In the genomic region with DNA sequence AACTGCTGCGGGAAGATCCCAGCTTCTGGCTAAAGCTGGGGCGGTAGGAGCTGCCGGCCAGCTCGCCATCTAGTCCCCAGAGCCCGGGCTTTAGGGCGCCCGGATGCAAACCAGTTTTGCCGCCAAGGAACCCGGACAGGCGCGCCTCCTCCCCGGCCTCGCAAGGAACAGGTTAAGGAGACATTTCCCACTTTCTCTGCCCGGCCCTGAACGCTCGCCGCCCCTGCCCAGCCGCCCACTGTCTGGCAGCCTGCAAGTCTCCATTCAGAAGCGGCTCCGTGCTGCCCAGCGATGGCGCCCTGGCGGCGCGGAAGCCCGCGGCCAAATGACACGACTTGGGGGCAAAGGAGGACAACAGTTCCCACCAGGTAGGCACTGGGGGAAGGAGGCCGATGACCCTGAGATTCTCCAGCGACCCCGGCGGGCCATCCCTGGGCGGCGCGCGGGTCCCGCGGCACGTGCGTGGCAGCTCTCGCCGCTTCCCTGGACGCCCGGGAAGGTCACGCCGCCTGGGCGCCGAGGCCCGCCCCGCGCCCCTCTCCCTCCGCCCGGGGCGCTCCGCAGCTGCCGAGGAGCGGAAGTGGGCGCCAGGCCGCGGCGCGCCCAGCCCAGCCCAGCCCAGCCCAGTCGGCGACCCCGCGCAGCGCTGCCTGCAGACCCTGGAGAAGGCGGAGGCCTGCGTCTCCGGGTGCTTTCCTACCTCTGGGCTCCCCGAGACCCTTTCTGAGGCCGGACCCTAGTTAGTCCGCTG, we compare ENCODE assay signal across 8 cellular contexts. TPM values are rescaled to one million over a fixed set of nuclear protein-coding genes. Genes with fewer than 3 reads are reported as not detected.
A peak's percentile ranks its signal among the peaks of the same experiment; 100 is the strongest.
DNase-seq lines count a peak whose midpoint lies in the region; FAIRE-seq and TF ChIP-seq lines count a peak whose summit lies in the region.

No MANE protein-coding gene starts in this region.

- H3K27me3 Mint-ChIP-seq in stimulated activated naive CD8-positive, alpha-beta T cell treated with anti-CD3 and anti-CD28 coated beads, Interleukin-15, Interleukin-2, amounts not matched to agents 100 ng/mL and 50 ng/mL, for 24 hours: peaks cover 29% of the 10 kb centered on the region

- TF ChIP-seq CTCF in HFF-Myc (IDR thresholded peaks at IDR 0.05; ENCODE audit: low read depth, low read length, missing control alignments) (no peak), keratinocyte (optimal IDR thresholded peaks at IDR 0.05 in 1 of 3, IDR thresholded peaks at IDR 0.05 in 1 of 3, conservative IDR thresholded peaks at IDR 0.05 in 1 of 3; ENCODE audit: extremely low read depth in 1 of 3, insufficient read depth in 2 of 3, low read length in 3 of 3) (no peak)

- in situ Hi-C loops in T47D (cut with HindIII; ENCODE audit: low pct_unique_long_range_greater_than_20kb, low sequenced_read_pairs): no loop called here

- peaks cover 13% of the 10 kb centered on the region for H3K4me1 ChIP-seq in keratinocyte (ENCODE audit: control insufficient read depth, extremely low read depth, insufficient read depth, low read length)

- H3K27ac Mint-ChIP-seq in stimulated activated naive CD8-positive, alpha-beta T cell treated with anti-CD3 and anti-CD28 coated beads, Interleukin-15, Interleukin-2, amounts not matched to agents 100 ng/mL and 50 ng/mL, for 24 hours: no peak overlapping the region

- H3K4me3 ChIP-seq in HFF-Myc (replicated peaks; ENCODE audit: low read depth, low read length): peak overlapping the region; percentile 57
- peak overlapping the region; percentile 49 to 75 (median 54) for H3K4me3 ChIP-seq in keratinocyte (ENCODE audit: control insufficient read depth in 2 of 3, extremely low read depth in 1 of 3, insufficient read depth in 2 of 3, low read depth in 1 of 3, low read length in 3 of 3)

- H3K4me1 Mint-ChIP-seq in stimulated activated naive CD8-positive, alpha-beta T cell treated with anti-CD3 and anti-CD28 coated beads, Interleukin-15, Interleukin-2, amounts not matched to agents 100 ng/mL and 50 ng/mL, for 24 hours (ENCODE audit: low read depth): peaks cover 23% of the 10 kb centered on the region

- peak overlapping the region; percentile 75 for H3K27ac ChIP-seq in keratinocyte (ENCODE audit: control insufficient read depth, insufficient read depth, low read length)

- no peak for FAIRE-seq in keratinocyte (lab: Jason Lieb, UNC)

- DNase-seq in activated CD4-positive, alpha-beta T cell treated with anti-CD3 and anti-CD28 coated beads for 48 hours: peak; percentile 15
- no peak for DNase-seq in activated CD4-positive, alpha-beta T cell treated with anti-CD3 and anti-CD28 coated beads for 1 hour
- DNase-seq in HFF-Myc (ENCODE audit: extremely low read depth, low read depth) (no peak), NCI-H2171 (lab: John Stamatoyannopoulos, UW) (peak; percentile 36), T47D (ENCODE audit: low read depth in 1 of 2, low spot score in 1 of 2) (peak; percentile 42 to 49), keratinocyte (ENCODE audit: low read depth, low spot score) (no peak)
- no peak for DNase-seq in stimulated activated CD4-positive, alpha-beta T cell treated with anti-CD3 and anti-CD28 coated beads, Interleukin-4, amount 100 ng/mL, for 1 hour

- peak overlapping the region; percentile 74 for H3K4me3 Mint-ChIP-seq in stimulated activated naive CD8-positive, alpha-beta T cell treated with anti-CD3 and anti-CD28 coated beads, Interleukin-15, Interleukin-2, amounts not matched to agents 100 ng/mL and 50 ng/mL, for 24 hours

- no peaks in the 10 kb centered on the region for H3K9me3 ChIP-seq in keratinocyte (ENCODE audit: control insufficient read depth, low read depth, low read length)

- dilution Hi-C loops in keratinocyte (cut with MboI; ENCODE audit: extremely low pct_ligation_motif_present, low sequenced_read_pairs): no loop called here

- H3K79me2 ChIP-seq in keratinocyte (ENCODE audit: control insufficient read depth, insufficient read depth, low read length): no peaks in the 10 kb centered on the region

- no peaks in the 10 kb centered on the region for H3K27me3 ChIP-seq in keratinocyte (ENCODE audit: control insufficient read depth, extremely low read depth, insufficient read depth, low read length)

- H3K36me3 Mint-ChIP-seq in stimulated activated naive CD8-positive, alpha-beta T cell treated with anti-CD3 and anti-CD28 coated beads, Interleukin-15, Interleukin-2, amounts not matched to agents 100 ng/mL and 50 ng/mL, for 24 hours (ENCODE audit: low read depth): no peaks in the 10 kb centered on the region

- peak overlapping the region; percentile 69 for H3K9ac ChIP-seq in keratinocyte (ENCODE audit: control insufficient read depth, extremely low read depth, insufficient read depth, low read length)

- H3K9me1 ChIP-seq in keratinocyte (ENCODE audit: control insufficient read depth, extremely low read depth, insufficient read depth, low read length): no peaks in the 10 kb centered on the region

- H3K36me3 ChIP-seq in keratinocyte (ENCODE audit: control insufficient read depth in 2 of 2, extremely low read depth in 1 of 2, insufficient read depth in 2 of 2, low read length in 2 of 2): no peaks in the 10 kb centered on the region

- no peaks in the 10 kb centered on the region for H4K20me1 ChIP-seq in keratinocyte (ENCODE audit: control insufficient read depth, extremely low read depth, insufficient read depth, low read length)

- H3K9me3 Mint-ChIP-seq in stimulated activated naive CD8-positive, alpha-beta T cell treated with anti-CD3 and anti-CD28 coated beads, Interleukin-15, Interleukin-2, amounts not matched to agents 100 ng/mL and 50 ng/mL, for 24 hours: no peaks in the 10 kb centered on the region

- peak overlapping the region; percentile 81 for H2AFZ ChIP-seq in keratinocyte (ENCODE audit: control insufficient read depth, low read length)

- peak overlapping the region; percentile 78 for H3K4me2 ChIP-seq in keratinocyte (ENCODE audit: control insufficient read depth, extremely low read depth, insufficient read depth, low read depth, low read length)

RNA-seq across cellular contexts. Expression of a gene that starts 42.2 kb away (rescaled TPM):
- 3.4 to 8.4 TPM (median 7.2 TPM) in 3 replicates for polyA plus RNA-seq in keratinocyte
- polyA plus RNA-seq in keratinocyte (2011; ENCODE audit: low read depth): 6.4 TPM
- 5.2 and 6.5 TPM in 2 replicates for polyA plus RNA-seq in keratinocyte (2011; cell fraction: cytosol; rRNA removed)
- 6.5 and 12.1 TPM in 2 replicates for polyA plus RNA-seq in keratinocyte (2011; cell fraction: nucleus; rRNA removed)
- polyA plus RNA-seq in keratinocyte (2012; ENCODE audit: low replicate concordance): 8.6 and 10.9 TPM in 2 replicates
- 1.8 to 6.1 TPM in 2 of 3 replicates, not detected in the other for polyA minus RNA-seq in keratinocyte
- polyA minus RNA-seq in keratinocyte (2011; cell fraction: cytosol; rRNA and poly(A)+ RNA removed): not detected
- polyA minus RNA-seq in keratinocyte (2011; cell fraction: nucleus; rRNA and poly(A)+ RNA removed): 0.74 and 1.5 TPM in 2 replicates

RNA-seq across cellular contexts. Expression of a gene that starts 52.6 kb away (rescaled TPM):
- 25.5 to 43.9 TPM (median 31.9 TPM) in 3 replicates for polyA plus RNA-seq in keratinocyte
- polyA plus RNA-seq in keratinocyte (2011; ENCODE audit: low read depth): 32.1 TPM
- 23.6 and 30.6 TPM in 2 replicates for polyA plus RNA-seq in keratinocyte (2011; cell fraction: cytosol; rRNA removed)
- 14.5 and 28.1 TPM in 2 replicates for polyA plus RNA-seq in keratinocyte (2011; cell fraction: nucleus; rRNA removed)
- polyA plus RNA-seq in keratinocyte (2012; ENCODE audit: low replicate concordance): 30.3 and 47.7 TPM in 2 replicates
- polyA minus RNA-seq in keratinocyte: 17.9 to 29.8 TPM (median 25.0 TPM) in 3 replicates
- polyA minus RNA-seq in keratinocyte (2011; cell fraction: cytosol; rRNA and poly(A)+ RNA removed): 24.2 TPM
- 15.2 and 22.6 TPM in 2 replicates for polyA minus RNA-seq in keratinocyte (2011; cell fraction: nucleus; rRNA and poly(A)+ RNA removed)

Comparison
In these comparisons a context has a peak if more than half of its experiments do, and no peak if none do; other contexts are left out.
1. DNase-seq: peak in activated CD4-positive, alpha-beta T cell treated with anti-CD3 and anti-CD28 coated beads for 48 hours (single experiment), NCI-H2171 (single experiment) and T47D (2 of 2); none in activated CD4-positive, alpha-beta T cell treated with anti-CD3 and anti-CD28 coated beads for 1 hour (single experiment), HFF-Myc (single experiment), keratinocyte (single experiment) and stimulated activated CD4-positive, alpha-beta T cell treated with anti-CD3 and anti-CD28 coated beads, Interleukin-4, amount 100 ng/mL, for 1 hour (single experiment).